In the genomic region with DNA sequence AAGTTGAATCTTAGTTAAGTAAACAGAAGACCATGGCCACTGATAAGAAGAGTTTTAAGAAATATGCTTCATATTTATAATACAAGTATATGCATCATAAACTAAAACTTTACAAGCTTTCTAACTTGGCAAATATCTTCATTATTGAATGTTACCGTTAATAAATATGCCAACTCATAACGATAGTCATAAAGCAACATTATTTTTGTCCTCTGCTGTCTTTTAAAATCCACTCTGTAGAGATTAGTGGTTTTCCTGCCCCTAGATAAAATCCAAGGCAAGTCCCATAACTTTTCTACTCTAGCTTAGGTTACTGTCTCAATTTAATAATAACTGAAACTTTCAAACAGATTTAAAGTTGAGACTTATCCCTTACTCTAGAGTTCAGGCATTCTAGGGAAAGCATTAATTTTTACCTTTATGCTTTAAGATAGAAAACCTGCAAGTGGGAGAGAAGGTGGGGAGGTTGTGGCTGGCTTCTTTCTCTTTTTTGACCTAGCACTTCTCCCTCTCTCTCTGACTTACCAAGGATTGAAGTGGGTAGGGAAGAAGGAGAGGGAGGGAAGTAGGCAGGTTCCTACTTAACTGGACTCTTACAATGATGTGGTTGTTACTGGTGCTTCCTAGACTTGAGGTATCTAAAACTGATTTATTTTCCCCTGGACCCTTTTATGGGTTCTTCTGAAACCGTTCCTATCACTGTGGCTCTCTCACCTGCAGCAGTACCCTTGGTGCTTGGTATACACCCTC, we compare ENCODE assay signal across 1 cellular context.
TF ChIP-seq lines count a peak whose summit lies in the region.

No MANE protein-coding gene starts in this region.

TF ChIP-seq in HCT116, 20 proteins besides CTCF, POLR2A, EP300 and RAD21 (continued from another document):
- TF ChIP-seq, protein P1, sequence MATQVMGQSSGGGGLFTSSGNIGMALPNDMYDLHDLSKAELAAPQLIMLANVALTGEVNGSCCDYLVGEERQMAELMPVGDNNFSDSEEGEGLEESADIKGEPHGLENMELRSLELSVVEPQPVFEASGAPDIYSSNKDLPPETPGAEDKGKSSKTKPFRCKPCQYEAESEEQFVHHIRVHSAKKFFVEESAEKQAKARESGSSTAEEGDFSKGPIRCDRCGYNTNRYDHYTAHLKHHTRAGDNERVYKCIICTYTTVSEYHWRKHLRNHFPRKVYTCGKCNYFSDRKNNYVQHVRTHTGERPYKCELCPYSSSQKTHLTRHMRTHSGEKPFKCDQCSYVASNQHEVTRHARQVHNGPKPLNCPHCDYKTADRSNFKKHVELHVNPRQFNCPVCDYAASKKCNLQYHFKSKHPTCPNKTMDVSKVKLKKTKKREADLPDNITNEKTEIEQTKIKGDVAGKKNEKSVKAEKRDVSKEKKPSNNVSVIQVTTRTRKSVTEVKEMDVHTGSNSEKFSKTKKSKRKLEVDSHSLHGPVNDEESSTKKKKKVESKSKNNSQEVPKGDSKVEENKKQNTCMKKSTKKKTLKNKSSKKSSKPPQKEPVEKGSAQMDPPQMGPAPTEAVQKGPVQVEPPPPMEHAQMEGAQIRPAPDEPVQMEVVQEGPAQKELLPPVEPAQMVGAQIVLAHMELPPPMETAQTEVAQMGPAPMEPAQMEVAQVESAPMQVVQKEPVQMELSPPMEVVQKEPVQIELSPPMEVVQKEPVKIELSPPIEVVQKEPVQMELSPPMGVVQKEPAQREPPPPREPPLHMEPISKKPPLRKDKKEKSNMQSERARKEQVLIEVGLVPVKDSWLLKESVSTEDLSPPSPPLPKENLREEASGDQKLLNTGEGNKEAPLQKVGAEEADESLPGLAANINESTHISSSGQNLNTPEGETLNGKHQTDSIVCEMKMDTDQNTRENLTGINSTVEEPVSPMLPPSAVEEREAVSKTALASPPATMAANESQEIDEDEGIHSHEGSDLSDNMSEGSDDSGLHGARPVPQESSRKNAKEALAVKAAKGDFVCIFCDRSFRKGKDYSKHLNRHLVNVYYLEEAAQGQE (IDR thresholded peaks at IDR 0.05; ENCODE audit: low read depth), result no peak
- TF ChIP-seq CEBPB (IDR thresholded peaks at IDR 0.05; ENCODE audit: low read depth) (no peak), EZH2phosphoT487 (IDR thresholded peaks at IDR 0.05; ENCODE audit: borderline replicate concordance) (no peak), FOSL1 (IDR thresholded peaks at IDR 0.05; ENCODE audit: low read depth) (no peak), ZFX (IDR thresholded peaks at IDR 0.05) (no peak), ZNF274 (IDR thresholded peaks at IDR 0.05; ENCODE audit: low read depth, low read length) (no peak), EGR1 (IDR thresholded peaks at IDR 0.05; ENCODE audit: low read depth) (no peak), POLR2AphosphoS5 (IDR thresholded peaks at IDR 0.05; ENCODE audit: low read depth, low read length) (no peak), SP1 (IDR thresholded peaks at IDR 0.05; ENCODE audit: low read depth) (no peak), ELF1 (IDR thresholded peaks at IDR 0.05; ENCODE audit: borderline replicate concordance, low read depth) (no peak)
- TF ChIP-seq, protein P2, sequence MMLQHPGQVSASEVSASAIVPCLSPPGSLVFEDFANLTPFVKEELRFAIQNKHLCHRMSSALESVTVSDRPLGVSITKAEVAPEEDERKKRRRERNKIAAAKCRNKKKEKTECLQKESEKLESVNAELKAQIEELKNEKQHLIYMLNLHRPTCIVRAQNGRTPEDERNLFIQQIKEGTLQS (IDR thresholded peaks at IDR 0.05), result no peak
- TF ChIP-seq, protein P3, sequence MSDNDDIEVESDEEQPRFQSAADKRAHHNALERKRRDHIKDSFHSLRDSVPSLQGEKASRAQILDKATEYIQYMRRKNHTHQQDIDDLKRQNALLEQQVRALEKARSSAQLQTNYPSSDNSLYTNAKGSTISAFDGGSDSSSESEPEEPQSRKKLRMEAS (IDR thresholded peaks at IDR 0.05), result no peak
